Comparison of ENCODE assay signal across 12 cellular contexts in the genomic region with DNA sequence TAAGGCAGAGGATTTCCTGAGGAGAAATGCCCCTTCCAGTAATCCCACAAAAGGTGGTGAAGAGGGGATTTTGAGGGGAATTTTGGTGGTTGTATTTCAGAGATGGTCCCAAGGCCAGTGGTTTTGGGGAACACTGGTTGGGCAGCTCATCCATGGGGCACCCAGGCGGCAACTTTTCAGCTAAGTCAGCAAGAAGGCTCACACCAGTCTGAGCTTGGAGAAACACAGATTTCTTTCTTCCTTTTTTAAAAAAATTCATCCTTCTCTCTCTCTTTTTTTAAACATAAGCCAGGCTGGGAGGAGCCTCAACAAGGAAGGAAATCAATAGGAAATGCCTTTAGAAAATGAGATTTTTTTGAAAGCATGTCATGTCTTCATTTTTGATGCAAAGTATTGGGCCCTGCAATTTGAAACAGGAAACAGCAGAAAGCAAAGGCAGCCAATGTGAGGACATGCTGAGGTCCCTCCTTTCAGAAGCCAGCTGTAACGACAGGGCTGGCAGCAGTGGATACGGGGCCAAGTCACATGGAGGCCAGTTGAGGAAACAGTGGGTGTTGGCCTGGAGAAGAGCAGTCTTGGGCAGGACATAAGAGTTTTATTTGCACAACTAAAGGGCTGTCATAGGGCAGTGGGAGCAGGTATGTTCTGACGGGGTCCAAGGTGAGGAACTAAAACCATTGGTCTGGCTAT.
DNase-seq lines count a peak whose midpoint lies in the region; ATAC-seq, FAIRE-seq and TF ChIP-seq lines count a peak whose summit lies in the region.
"Had no signal": no experiment of that assay in that cellular context is flagged by ENCODE, and none has a peak within 500 bp of the region (broad histone marks: within the 10 kb centered on the region; RNA-seq: fewer than 3 reads in every experiment).

No MANE protein-coding gene starts in this region.

- FAIRE-seq in A549 (lab: Jason Lieb, UNC): no peak

- H3K36me3 ChIP-seq in adrenal gland (replicated peaks in 1 of 2) (no peaks in the 10 kb centered on the region), right atrium auricular region (no peaks in the 10 kb centered on the region), osteoblast (ENCODE audit: insufficient read depth, low read length) (no peaks in the 10 kb centered on the region), vagina (no peaks in the 10 kb centered on the region)

- H2AFZ ChIP-seq in osteoblast (ENCODE audit: low read length): peak overlapping the region; percentile 26

- no peaks in the 10 kb centered on the region for H4K20me1 ChIP-seq in osteoblast (ENCODE audit: insufficient read depth, low read length)

- peaks cover 7% of the 10 kb centered on the region for H3K27me3 Mint-ChIP-seq in WTC11 (ENCODE audit: low read depth)

- POLR2A ChIA-PET in A549 (lab: Yijun Ruan, JAX) (no interaction called here), WTC11 (lab: Charles Lee) (no interaction called here)

- TF ChIP-seq RAD21 in A549 (conservative IDR thresholded peaks at IDR 0.05 in 1 of 2, IDR thresholded peaks at IDR 0.05 in 1 of 2): no peak

- WGBS in A549 (ENCODE audit: missing lambda C conversion rate): 90% methylated on average over 4 of the region's 4 CpGs
- 54 to 62% (median 59%) methylated on average over 4 of the region's 4 CpGs for whole genome bisulfite sequencing in adrenal gland, 4 donors

- H3K9me3 Mint-ChIP-seq in WTC11: no peaks in the 10 kb centered on the region; the same call in 1 of the 2 replicates
- H3K9me3 Mint-ChIP-seq: activated CD4-positive, alpha-beta T cell treated with anti-CD3 and anti-CD28 coated beads, Interleukin-2, amount 10 ng/mL, durations not matched to agents 24 days and 14 days had no signal

- H3K4me2 ChIP-seq in A549 (no peak overlapping the region), osteoblast (ENCODE audit: insufficient read depth, low read length) (no peak overlapping the region)
- H3K4me2 ChIP-seq: smooth muscle cell had no signal

- no peaks in the 10 kb centered on the region for H3K79me2 ChIP-seq in osteoblast (ENCODE audit: insufficient read depth, low read length)

- no peak overlapping the region for H3K4me3 Mint-ChIP-seq in WTC11
- H3K4me3 Mint-ChIP-seq: activated CD4-positive, alpha-beta T cell treated with anti-CD3 and anti-CD28 coated beads, Interleukin-2, amount 10 ng/mL, durations not matched to agents 24 days and 14 days; brain had no signal

- H3K27ac Mint-ChIP-seq in WTC11: no peak overlapping the region
- H3K27ac Mint-ChIP-seq: activated CD4-positive, alpha-beta T cell treated with anti-CD3 and anti-CD28 coated beads, Interleukin-2, amount 10 ng/mL, durations not matched to agents 24 days and 14 days had no signal

- H3K4me1 Mint-ChIP-seq in WTC11: peaks cover 5% of the 10 kb centered on the region
- H3K4me1 Mint-ChIP-seq: activated CD4-positive, alpha-beta T cell treated with anti-CD3 and anti-CD28 coated beads, Interleukin-2, amount 10 ng/mL, durations not matched to agents 24 days and 14 days had no signal

- no peaks in the 10 kb centered on the region for H3K4me1 ChIP-seq in A549
- H3K4me1 ChIP-seq in adrenal gland (replicated peaks in 1 of 2): peaks cover 0 to 9% of the 10 kb centered on the region in 2 donors
- peaks cover 0 to 6% of the 10 kb centered on the region in 2 donors for H3K4me1 ChIP-seq in right atrium auricular region
- H3K4me1 ChIP-seq in osteoblast (ENCODE audit: insufficient read depth, low read length): peaks cover 3% of the 10 kb centered on the region
- peaks cover 11% of the 10 kb centered on the region for H3K4me1 ChIP-seq in vagina

- intact Hi-C loops in adrenal gland (cut with DNase I): loop anchor here in 1 of 2 donors (10.0 kb wide), 1 partner anchor 90 kb away; no protein-coding TSS in a partner anchor
- intact Hi-C loops in vagina (cut with DNase I): no loop called here

- H3K27me3 ChIP-seq in adrenal gland (no peaks in the 10 kb centered on the region), right atrium auricular region (no peaks in the 10 kb centered on the region), osteoblast (ENCODE audit: insufficient read depth, low read length) (no peaks in the 10 kb centered on the region), vagina (no peaks in the 10 kb centered on the region)

- CTCF ChIA-PET in A549 (lab: Yijun Ruan, JAX): interaction anchor here (0.7 to 1.3 kb wide), 2 partner anchors 10 to 727 kb away, joined by 3 read pairs; no protein-coding TSS in a partner anchor
- CTCF ChIA-PET in WTC11 (lab: Charles Lee): no interaction called here

- no peaks in the 10 kb centered on the region for H3K36me3 Mint-ChIP-seq in WTC11
- H3K36me3 Mint-ChIP-seq: brain had no signal

- no peak for DNase-seq in A549 (ENCODE audit: low read depth in 1 of 2, low spot score in 1 of 2)
- peak; percentile 31 to 76 (median 58) for DNase-seq in adrenal gland
- peak; percentile 79 for DNase-seq in right atrium auricular region (ENCODE audit: low spot score)
- no peak for DNase-seq in osteoblast (ENCODE audit: insufficient read length, low spot score, missing footprints)
- DNase-seq in NAMALWA (ENCODE audit: low spot score): no peak
- DNase-seq in vagina (ENCODE audit: extremely low spot score in 2 of 2): no peak
- DNase-seq in activated CD4-positive, alpha-beta T cell treated with anti-CD3 and anti-CD28 coated beads, Interleukin-2, amount 50 U/mL, for 48 hours: no peak
- no peak for DNase-seq in WTC11 (ENCODE audit: low spot score)
- DNase-seq: activated CD4-positive, alpha-beta T cell treated with anti-CD3 and anti-CD28 coated beads, Interleukin-2, amount 10 ng/mL, durations not matched to agents 24 days and 14 days; NCI-H2171 treated with DMSO at 0.1 percent for 48 hours had no signal

- no peak overlapping the region for H3K27ac ChIP-seq in A549
- H3K27ac ChIP-seq in adrenal gland: peak overlapping the region in 2 of 5 donors; percentile 14 to 52
- peak overlapping the region; percentile 14 to 17 for H3K27ac ChIP-seq in right atrium auricular region
- no peak overlapping the region for H3K27ac ChIP-seq in osteoblast (ENCODE audit: low read depth, low read length)
- no peak overlapping the region for H3K27ac ChIP-seq in vagina

- TF ChIP-seq CTCF in A549 (IDR thresholded peaks at IDR 0.05): no peak
- TF ChIP-seq CTCF in adrenal gland (IDR thresholded peaks at IDR 0.05): no peak
- TF ChIP-seq CTCF in right atrium auricular region (IDR thresholded peaks at IDR 0.05): no peak
- TF ChIP-seq CTCF in osteoblast (IDR thresholded peaks at IDR 0.05; ENCODE audit: extremely low read depth, low read depth, low read length): no peak
- TF ChIP-seq CTCF in vagina (IDR thresholded peaks at IDR 0.05): no peak
- no peak for TF ChIP-seq CTCF in WTC11 (IDR thresholded peaks at IDR 0.05)

- no peak for TF ChIP-seq EP300 in A549 (IDR thresholded peaks at IDR 0.05)

- H3K4me3 ChIP-seq in A549 (no peak overlapping the region), adrenal gland (no peak overlapping the region), right atrium auricular region (no peak overlapping the region), osteoblast (ENCODE audit: insufficient read depth, low read length) (no peak overlapping the region), vagina (no peak overlapping the region)
- H3K4me3 ChIP-seq: smooth muscle cell had no signal

- TF ChIP-seq POLR2A in A549 (IDR thresholded peaks at IDR 0.05; ENCODE audit: low read length) (no peak), adrenal gland (IDR thresholded peaks at IDR 0.05) (no peak), vagina (IDR thresholded peaks at IDR 0.05) (no peak)

- no peak for ATAC-seq in A549
- ATAC-seq in WTC11: no peak

- no peaks in the 10 kb centered on the region for H3K9me3 ChIP-seq in A549
- no peaks in the 10 kb centered on the region for H3K9me3 ChIP-seq in adrenal gland (replicated peaks in 1 of 3)
- H3K9me3 ChIP-seq in right atrium auricular region: no peaks in the 10 kb centered on the region
- no peaks in the 10 kb centered on the region for H3K9me3 ChIP-seq in osteoblast (ENCODE audit: low read depth, low read length)
- no peaks in the 10 kb centered on the region for H3K9me3 ChIP-seq in vagina

TF ChIP-seq in A549, 52 proteins besides CTCF, POLR2A, EP300 and RAD21:
- TF ChIP-seq MAFK (IDR thresholded peaks at IDR 0.05; ENCODE audit: partially characterized antibody) (peak; percentile 30), HEYL (CRISPR knock-in tag; IDR thresholded peaks at IDR 0.05) (no peak), MYC (IDR thresholded peaks at IDR 0.05; ENCODE audit: borderline replicate concordance, low read length) (no peak), NPAS2 (CRISPR knock-in tag; IDR thresholded peaks at IDR 0.05; ENCODE audit: borderline replicate concordance) (no peak), EHMT2 (IDR thresholded peaks at IDR 0.05; ENCODE audit: low read depth) (no peak)

TF ChIP-seq in WTC11, 78 proteins besides CTCF, POLR2A, EP300 and RAD21 (continues in another document):
- TF ChIP-seq, protein P1, sequence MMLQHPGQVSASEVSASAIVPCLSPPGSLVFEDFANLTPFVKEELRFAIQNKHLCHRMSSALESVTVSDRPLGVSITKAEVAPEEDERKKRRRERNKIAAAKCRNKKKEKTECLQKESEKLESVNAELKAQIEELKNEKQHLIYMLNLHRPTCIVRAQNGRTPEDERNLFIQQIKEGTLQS (CRISPR knock-in tag; conservative IDR thresholded peaks at IDR 0.05): no peak
- TF ChIP-seq MXD4 (CRISPR knock-in tag; IDR thresholded peaks at IDR 0.05; ENCODE audit: borderline replicate concordance): no peak
- TF ChIP-seq, protein P2, sequence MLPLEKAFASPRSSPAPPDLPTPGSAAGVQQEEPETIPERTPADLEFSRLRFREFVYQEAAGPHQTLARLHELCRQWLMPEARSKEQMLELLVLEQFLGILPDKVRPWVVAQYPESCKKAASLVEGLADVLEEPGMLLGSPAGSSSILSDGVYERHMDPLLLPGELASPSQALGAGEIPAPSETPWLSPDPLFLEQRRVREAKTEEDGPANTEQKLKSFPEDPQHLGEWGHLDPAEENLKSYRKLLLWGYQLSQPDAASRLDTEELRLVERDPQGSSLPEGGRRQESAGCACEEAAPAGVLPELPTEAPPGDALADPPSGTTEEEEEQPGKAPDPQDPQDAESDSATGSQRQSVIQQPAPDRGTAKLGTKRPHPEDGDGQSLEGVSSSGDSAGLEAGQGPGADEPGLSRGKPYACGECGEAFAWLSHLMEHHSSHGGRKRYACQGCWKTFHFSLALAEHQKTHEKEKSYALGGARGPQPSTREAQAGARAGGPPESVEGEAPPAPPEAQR (CRISPR knock-in tag; IDR thresholded peaks at IDR 0.05): no peak
- TF ChIP-seq, protein P3, sequence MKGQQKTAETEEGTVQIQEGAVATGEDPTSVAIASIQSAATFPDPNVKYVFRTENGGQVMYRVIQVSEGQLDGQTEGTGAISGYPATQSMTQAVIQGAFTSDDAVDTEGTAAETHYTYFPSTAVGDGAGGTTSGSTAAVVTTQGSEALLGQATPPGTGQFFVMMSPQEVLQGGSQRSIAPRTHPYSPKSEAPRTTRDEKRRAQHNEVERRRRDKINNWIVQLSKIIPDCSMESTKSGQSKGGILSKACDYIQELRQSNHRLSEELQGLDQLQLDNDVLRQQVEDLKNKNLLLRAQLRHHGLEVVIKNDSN (CRISPR knock-in tag; IDR thresholded peaks at IDR 0.05): no peak

Comparison
In these comparisons a context has a peak if more than half of its experiments do, and no peak if none do; other contexts are left out.
1. DNase-seq: peak in adrenal gland (7 of 7) and right atrium auricular region (single experiment); none in A549 (0 of 2), osteoblast (single experiment), NAMALWA (single experiment), vagina (0 of 2), activated CD4-positive, alpha-beta T cell treated with anti-CD3 and anti-CD28 coated beads, Interleukin-2, amount 50 U/mL, for 48 hours (0 of 2) and WTC11 (single experiment).
2. H3K27ac ChIP-seq: peak in right atrium auricular region (2 of 2); none in A549 (0 of 2), osteoblast (single experiment) and vagina (single experiment).